28 cellular contexts compared by ENCODE assay signal in the genomic region with DNA sequence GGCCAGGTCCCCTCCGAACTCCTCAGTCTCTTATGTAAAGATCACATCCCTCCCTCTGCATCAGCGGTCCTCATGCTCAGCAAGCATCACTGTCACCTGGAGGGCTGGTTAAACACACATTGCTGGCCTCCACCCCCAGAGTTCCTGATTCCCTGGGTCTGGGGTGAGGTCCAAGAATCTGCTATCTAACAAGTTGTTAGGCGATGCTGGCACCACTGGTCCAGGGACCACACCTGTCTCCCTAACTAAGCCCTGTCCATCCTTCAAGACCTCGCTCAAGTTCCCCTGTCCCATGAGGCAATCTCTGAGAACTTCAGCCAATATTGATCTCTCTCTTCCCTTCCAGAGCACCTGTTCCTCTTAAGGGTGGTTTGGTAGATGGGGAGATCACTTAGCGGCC. TPM values are rescaled to one million over a fixed set of nuclear protein-coding genes. Genes with fewer than 3 reads are reported as not detected.
A peak's percentile ranks its signal among the peaks of the same experiment; 100 is the strongest.
DNase-seq lines count a peak whose midpoint lies in the region; ATAC-seq, FAIRE-seq and TF ChIP-seq lines count a peak whose summit lies in the region.
"Had no signal": no experiment of that assay in that cellular context is flagged by ENCODE, and none has a peak within 500 bp of the region (broad histone marks: within the 10 kb centered on the region; RNA-seq: fewer than 3 reads in every experiment).

No MANE protein-coding gene starts in this region.

- ATAC-seq in gastrocnemius medialis (no peak), HG02938 (IDR thresholded peaks at IDR 0.05; ENCODE audit: unreplicated experiment) (no peak)
- ATAC-seq: K562; naive thymus-derived CD8-positive, alpha-beta T cell; SK-N-SH treated with all-trans-retinoic acid at 6 μM for 48 hours had no signal

- TF ChIP-seq CTCF in glutamatergic neuron (IDR thresholded peaks at IDR 0.05; ENCODE audit: partially characterized antibody, unreplicated experiment): no peak
- TF ChIP-seq CTCF in gastrocnemius medialis (IDR thresholded peaks at IDR 0.05 in 4 of 5, conservative IDR thresholded peaks at IDR 0.05 in 1 of 5): no peak

- peak overlapping the region; percentile 16 for H3K27ac Mint-ChIP-seq in glutamatergic neuron (ENCODE audit: unreplicated experiment)
- H3K27ac Mint-ChIP-seq: activated CD4-positive, alpha-beta T cell treated with anti-CD3 and anti-CD28 coated beads, Interleukin-2, amount 10 ng/mL, durations not matched to agents 24 days and 14 days; activated naive CD4-positive, alpha-beta T cell treated with anti-CD3 and anti-CD28 coated beads, Interleukin-2, amount 10 ng/mL, durations not matched to agents 7 days and 5 days; CD4-positive, alpha-beta T cell; T-helper 2 cell treated with Interferon-gamma antibody and Interleukin-4, amounts not matched to agents 5 μg/mL and 100 μg/mL, for 36 hours had no signal

- H3K9me3 Mint-ChIP-seq in glutamatergic neuron (ENCODE audit: unreplicated experiment): peaks cover 1% of the 10 kb centered on the region
- H3K9me3 Mint-ChIP-seq: activated CD4-positive, alpha-beta T cell treated with anti-CD3 and anti-CD28 coated beads, Interleukin-2, amount 10 ng/mL, durations not matched to agents 24 days and 14 days; activated naive CD4-positive, alpha-beta T cell treated with anti-CD3 and anti-CD28 coated beads, Interleukin-2, amount 10 ng/mL, durations not matched to agents 7 days and 5 days; CD4-positive, alpha-beta T cell; naive thymus-derived CD8-positive, alpha-beta T cell; T-helper 2 cell treated with Interferon-gamma antibody and Interleukin-4, amounts not matched to agents 5 μg/mL and 100 μg/mL, for 36 hours had no signal

- intact Hi-C loops in gastrocnemius medialis (cut with DNase I; ENCODE audit: low total_unique reads): no loop called here

- DNase-seq in NCI-H1092 treated with DMSO at 0.1 percent for 48 hours (lab: John Stamatoyannopoulos, UW): peak; percentile 28
- no peak for DNase-seq in NCI-H1092 (lab: John Stamatoyannopoulos, UW)
- no peak for DNase-seq in glutamatergic neuron
- DNase-seq in gastrocnemius medialis: no peak
- no peak for DNase-seq in NCI-H774 (lab: John Stamatoyannopoulos, UW)
- no peak for DNase-seq in GM12891 (ENCODE audit: insufficient read length, low spot score)
- DNase-seq: activated CD4-positive, alpha-beta T cell treated with anti-CD3 and anti-CD28 coated beads, Interleukin-2, amount 10 ng/mL, durations not matched to agents 24 days and 14 days; activated naive CD4-positive, alpha-beta T cell treated with anti-CD3 and anti-CD28 coated beads, Interleukin-2, amount 10 ng/mL, durations not matched to agents 7 days and 5 days; amygdala; CD4-positive, alpha-beta T cell; central memory CD4-positive, alpha-beta T cell; left colon; MG63; midbrain; naive thymus-derived CD8-positive, alpha-beta T cell; NCI-H1436; NCI-H69; right lobe of liver; RPMI8226; stimulated activated CD4-positive, alpha-beta T cell treated with anti-CD3 and anti-CD28 coated beads, Interleukin-15, amount 100 ng/mL, for 24 hours; stomach had no signal

- H3K4me3 ChIP-seq in gastrocnemius medialis: no peak overlapping the region
- H3K4me3 ChIP-seq: K562, MG63, right lobe of liver, stomach had no signal

- no peaks in the 10 kb centered on the region for H3K27me3 ChIP-seq in gastrocnemius medialis
- H3K27me3 ChIP-seq: MG63, right lobe of liver, stomach had no signal

- no peak for FAIRE-seq in GM12891 (lab: Jason Lieb, UNC)
- FAIRE-seq: K562 had no signal

- no peak for TF ChIP-seq POLR2A in gastrocnemius medialis (IDR thresholded peaks at IDR 0.05)
- TF ChIP-seq POLR2A in GM12891 (IDR thresholded peaks at IDR 0.05; ENCODE audit: low read depth, low read length): no peak

- in situ Hi-C loops in gastrocnemius medialis (cut with MboI; ENCODE audit: low sequenced_read_pairs in 4 of 4): no loop called here

- no peaks in the 10 kb centered on the region for H3K36me3 ChIP-seq in gastrocnemius medialis
- H3K36me3 ChIP-seq: MG63, right lobe of liver, stomach had no signal

- peak overlapping the region; percentile 2 for H3K4me3 Mint-ChIP-seq in glutamatergic neuron (ENCODE audit: unreplicated experiment)
- H3K4me3 Mint-ChIP-seq: activated CD4-positive, alpha-beta T cell treated with anti-CD3 and anti-CD28 coated beads, Interleukin-2, amount 10 ng/mL, durations not matched to agents 24 days and 14 days; activated naive CD4-positive, alpha-beta T cell treated with anti-CD3 and anti-CD28 coated beads, Interleukin-2, amount 10 ng/mL, durations not matched to agents 7 days and 5 days; CD4-positive, alpha-beta T cell; naive thymus-derived CD8-positive, alpha-beta T cell; T-helper 2 cell treated with Interferon-gamma antibody and Interleukin-4, amounts not matched to agents 5 μg/mL and 100 μg/mL, for 36 hours had no signal

- peaks cover 5% of the 10 kb centered on the region for H3K27me3 Mint-ChIP-seq in glutamatergic neuron (ENCODE audit: unreplicated experiment)
- H3K27me3 Mint-ChIP-seq: CD4-positive, alpha-beta T cell had no signal

- H3K9me3 ChIP-seq in gastrocnemius medialis: no peaks in the 10 kb centered on the region
- H3K9me3 ChIP-seq: MG63, right lobe of liver, stomach had no signal

- peak overlapping the region; percentile 90 for H3K27ac ChIP-seq in angular gyrus (ENCODE audit: low read depth, low read length)
- H3K27ac ChIP-seq in gastrocnemius medialis: peak overlapping the region in 3 of 4 donors; percentile 35 to 61 (median 53)
- H3K27ac ChIP-seq: 22Rv1, parathyroid adenoma, right lobe of liver had no signal

- H3K36me3 Mint-ChIP-seq in glutamatergic neuron (ENCODE audit: unreplicated experiment): no peaks in the 10 kb centered on the region
- H3K36me3 Mint-ChIP-seq: activated naive CD4-positive, alpha-beta T cell treated with anti-CD3 and anti-CD28 coated beads, Interleukin-2, amount 10 ng/mL, durations not matched to agents 7 days and 5 days; naive thymus-derived CD8-positive, alpha-beta T cell had no signal

- H3K4me1 ChIP-seq in gastrocnemius medialis: peaks cover 49 to 54% of the 10 kb centered on the region in 2 donors
- H3K4me1 ChIP-seq: parathyroid adenoma had no signal

- peaks cover 38% of the 10 kb centered on the region for H3K4me1 Mint-ChIP-seq in glutamatergic neuron (ENCODE audit: low read depth, unreplicated experiment)
- H3K4me1 Mint-ChIP-seq: activated CD4-positive, alpha-beta T cell treated with anti-CD3 and anti-CD28 coated beads, Interleukin-2, amount 10 ng/mL, durations not matched to agents 24 days and 14 days; naive thymus-derived CD8-positive, alpha-beta T cell had no signal

TF ChIP-seq in GM12891, 5 proteins besides CTCF, POLR2A, EP300 and RAD21:
- TF ChIP-seq POU2F2 (IDR thresholded peaks at IDR 0.05; ENCODE audit: low read depth, low read length): no peak

RNA-seq across cellular contexts. Expression of a gene that starts 44.2 kb away (rescaled TPM):
- total RNA-seq in glutamatergic neuron (ENCODE audit: unreplicated experiment) (22.9 TPM), gastrocnemius medialis (10 to 100 TPM; 31.2 to 43.9 (median 34.3) TPM)
- 0.78 TPM for polyA plus RNA-seq in GM12891 (2012; ENCODE audit: low read depth, missing spikeins)
- polyA plus RNA-seq: naive thymus-derived CD8-positive, alpha-beta T cell had no signal
